ENCODE assay signal across 8 cellular contexts in genomic region chr6:26596579-26597388, GRCh38. TPM values are rescaled to one million over a fixed set of nuclear protein-coding genes. Genes with fewer than 3 reads are reported as not detected.
A peak's percentile ranks its signal among the peaks of the same experiment; 100 is the strongest.
DNase-seq lines count a peak whose midpoint lies in the region; ATAC-seq and TF ChIP-seq lines count a peak whose summit lies in the region.

TSS of gene ABT1 (plus strand) at chr6:26596953. CDS start at chr6:26596983, 30 bp downstream.

- intact Hi-C loops in CD14-positive monocyte (cut with micrococcal nuclease), result loop anchor here in 1 of 2 donors (10.0 kb wide), 2 partner anchors 252 to 548 kb away; a partner anchor contains a TSS
- intact Hi-C loops in left lung (cut with DNase I), result loop anchor here in 1 of 2 donors (10.0 kb wide), 1 partner anchor 262 kb away; no protein-coding TSS in a partner anchor

- DNase-seq in CD14-positive monocyte (ENCODE audit: low spot score), result peak; percentile 98
- DNase-seq in NCI-H774 (lab: John Stamatoyannopoulos, UW), result peak; percentile 96
- DNase-seq in activated CD4-positive, alpha-beta T cell treated with anti-CD3 and anti-CD28 coated beads, Interleukin-2, amount 50 U/mL, for 4 hours, result peak; percentile 96 to 97
- DNase-seq in dermis microvascular lymphatic vessel endothelial cell (ENCODE audit: low read depth in 2 of 2), result peak; percentile 99
- peak; percentile 96 to 97 for DNase-seq in left lung
- DNase-seq in stimulated activated CD4-positive, alpha-beta T cell treated with anti-CD3 and anti-CD28 coated beads, Interleukin-2, amount 100 ng/mL, for 48 hours, result peak; percentile 90 to 97

- peak; percentile 80 for ATAC-seq in GM19397 (IDR thresholded peaks at IDR 0.05; ENCODE audit: unreplicated experiment)
- peak; percentile 47 for ATAC-seq in HG03565 (IDR thresholded peaks at IDR 0.05; ENCODE audit: unreplicated experiment)
- ATAC-seq in left lung, result peak; percentile 96

- H3K27ac Mint-ChIP-seq in CD14-positive monocyte, result peak within 1 kb of the TSS in 1 of 7 donors; percentile 65

- H3K27me3 ChIP-seq in left lung, result peaks cover 14 to 35% of the 10 kb centered on the region in 2 donors

- peak within 1 kb of the TSS; percentile 77 to 93 for H3K4me3 ChIP-seq in left lung

- peaks cover 19 to 22% (median 19%) of the 10 kb centered on the region in 3 donors for H3K27me3 Mint-ChIP-seq in CD14-positive monocyte (ENCODE audit: low read depth in 3 of 3)

- H3K9me3 Mint-ChIP-seq in CD14-positive monocyte, result peaks cover 0 to 6% (median 1%) of the 10 kb centered on the region in 7 donors

- peaks cover 26% of the 10 kb centered on the region for H3K4me1 Mint-ChIP-seq in CD14-positive monocyte

- peaks cover 0 to 25% of the 10 kb centered on the region in 2 donors for H3K36me3 ChIP-seq in left lung

- H3K4me1 ChIP-seq in left lung, result peaks cover 5 to 30% of the 10 kb centered on the region in 2 donors

- H3K4me3 Mint-ChIP-seq in CD14-positive monocyte, result no peak within 1 kb of the TSS

- peak within 1 kb of the TSS; percentile 79 to 89 for H3K27ac ChIP-seq in left lung

- no peaks in the 10 kb centered on the region for H3K9me3 ChIP-seq in left lung

- peaks cover 25 to 29% of the 10 kb centered on the region in 2 donors for H3K36me3 Mint-ChIP-seq in CD14-positive monocyte

- no peak for TF ChIP-seq CTCF in CD14-positive monocyte (IDR thresholded peaks at IDR 0.05)
- no peak for TF ChIP-seq CTCF in left lung (IDR thresholded peaks at IDR 0.05)

RNA-seq across cellular contexts. Expression of gene ABT1, which starts in this region (rescaled TPM):
- 10 to 100 TPM; 31.7 to 40.6 TPM for polyA plus RNA-seq in CD14-positive monocyte
- total RNA-seq in dermis microvascular lymphatic vessel endothelial cell (18.4 and 20.2 TPM in 2 replicates), left lung (10 to 100 TPM in 1 of 2 donors, 1 to 10 TPM in 1; 9.8 to 13.5 TPM)

Comparison
In these comparisons a context has a peak if more than half of its experiments do, and no peak if none do; other contexts are left out.
1. Peak in every context shown above with its lines: DNase-seq, ATAC-seq, H3K4me3 ChIP-seq and H3K27ac ChIP-seq.